Comparison of ENCODE assay signal across 19 cellular contexts in the genomic region with DNA sequence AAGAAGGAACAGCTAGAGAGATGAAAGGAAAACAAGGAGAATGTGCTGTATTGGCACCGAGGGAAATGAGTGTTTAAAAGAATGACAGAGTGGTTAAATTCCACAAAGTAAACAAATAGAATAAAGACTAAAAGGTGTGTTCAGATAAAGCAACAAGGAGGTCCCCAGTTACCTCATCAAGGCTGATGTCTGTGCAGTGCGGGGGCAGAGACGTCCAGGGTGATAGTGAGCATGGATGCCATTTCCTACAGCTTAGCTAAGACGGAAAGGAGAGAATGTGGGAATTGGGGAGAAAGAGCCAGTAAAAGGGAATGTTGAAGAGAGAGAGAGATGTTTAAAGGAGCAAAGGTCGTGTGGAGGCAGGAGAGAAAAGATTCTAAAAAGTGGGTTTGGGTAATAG. TPM values are rescaled to one million over a fixed set of nuclear protein-coding genes. Genes with fewer than 3 reads are reported as not detected.
"Had no signal": no experiment of that assay in that cellular context is flagged by ENCODE, and none has a peak within 500 bp of the region (broad histone marks: within the 10 kb centered on the region; RNA-seq: fewer than 3 reads in every experiment).

No MANE protein-coding gene starts in this region.

- H3K9me3 ChIP-seq: heart left ventricle had no signal

- DNase-seq: effector memory CD8-positive, alpha-beta T cell; foreskin melanocyte; heart left ventricle; hippocampal formation; kidney glomerular epithelial cell; mammary epithelial cell; natural killer cell; posterior cingulate gyrus; right cardiac atrium; stimulated activated CD4-positive, alpha-beta T cell treated with anti-CD3 and anti-CD28 coated beads, Interleukin-2, amount 100 ng/mL, for 48 hours; stimulated activated CD8-positive, alpha-beta memory T cell treated with anti-CD3 and anti-CD28 coated beads, Interleukin-4, amount 100 ng/mL, for 48 hours; stimulated activated naive CD8-positive, alpha-beta T cell treated with anti-CD3 and anti-CD28 coated beads, Interleukin-15, Interleukin-2, amounts not matched to agents 100 U/mL and 50 U/mL, for 24 hours; trophoblast cell had no signal

- H3K36me3 Mint-ChIP-seq: natural killer cell; stimulated activated effector memory CD8-positive, alpha-beta T cell treated with anti-CD3 and anti-CD28 coated beads, Interleukin-12 subunit alpha, Interleukin-12 subunit beta, amount 100 ng/mL, for 72 hours had no signal

- H3K9me3 Mint-ChIP-seq: dendritic cell treated with granulocyte-macrophage colony-stimulating factor and Interleukin-4, amounts not matched to agents 40 ng/mL and 50 ng/mL, for 4 days; effector memory CD8-positive, alpha-beta T cell; natural killer cell; neural crest cell; stimulated activated effector memory CD8-positive, alpha-beta T cell treated with anti-CD3 and anti-CD28 coated beads, Interleukin-12 subunit alpha, Interleukin-12 subunit beta, amount 100 ng/mL, for 72 hours had no signal

- H3K4me1 Mint-ChIP-seq: natural killer cell; stimulated activated effector memory CD8-positive, alpha-beta T cell treated with anti-CD3 and anti-CD28 coated beads, Interleukin-12 subunit alpha, Interleukin-12 subunit beta, amount 100 ng/mL, for 72 hours had no signal

- H3K27ac Mint-ChIP-seq: dendritic cell treated with granulocyte-macrophage colony-stimulating factor and Interleukin-4, amounts not matched to agents 40 ng/mL and 50 ng/mL, for 4 days; effector memory CD8-positive, alpha-beta T cell; natural killer cell; stimulated activated effector memory CD8-positive, alpha-beta T cell treated with anti-CD3 and anti-CD28 coated beads, Interleukin-12 subunit alpha, Interleukin-12 subunit beta, amount 100 ng/mL, for 72 hours had no signal

- H3K27me3 ChIP-seq: heart left ventricle had no signal

- ATAC-seq: effector memory CD8-positive, alpha-beta T cell; heart left ventricle; natural killer cell; right cardiac atrium; stimulated activated effector memory CD8-positive, alpha-beta T cell treated with anti-CD3 and anti-CD28 coated beads, Interleukin-12 subunit alpha, Interleukin-12 subunit beta, amount 100 ng/mL, for 72 hours; stimulated activated naive CD8-positive, alpha-beta T cell treated with anti-CD3 and anti-CD28 coated beads, Interleukin-15, Interleukin-2, amounts not matched to agents 100 U/mL and 50 U/mL, for 24 hours had no signal

- H3K4me3 ChIP-seq: heart left ventricle, smooth muscle cell had no signal

- H3K4me2 ChIP-seq: smooth muscle cell had no signal

- H3K4me3 Mint-ChIP-seq: dendritic cell treated with granulocyte-macrophage colony-stimulating factor and Interleukin-4, amounts not matched to agents 40 ng/mL and 50 ng/mL, for 4 days; effector memory CD8-positive, alpha-beta T cell; natural killer cell; neural crest cell; stimulated activated effector memory CD8-positive, alpha-beta T cell treated with anti-CD3 and anti-CD28 coated beads, Interleukin-12 subunit alpha, Interleukin-12 subunit beta, amount 100 ng/mL, for 72 hours had no signal

RNA-seq across cellular contexts. Expression of gene LMOD1, which starts 15.5 kb away (rescaled TPM):
- total RNA-seq: epithelial cell of proximal tubule, mononuclear cell, natural killer cell had no signal
- polyA plus RNA-seq: mammary epithelial cell had no signal
